13 cellular contexts compared by ENCODE assay signal in the genomic region with DNA sequence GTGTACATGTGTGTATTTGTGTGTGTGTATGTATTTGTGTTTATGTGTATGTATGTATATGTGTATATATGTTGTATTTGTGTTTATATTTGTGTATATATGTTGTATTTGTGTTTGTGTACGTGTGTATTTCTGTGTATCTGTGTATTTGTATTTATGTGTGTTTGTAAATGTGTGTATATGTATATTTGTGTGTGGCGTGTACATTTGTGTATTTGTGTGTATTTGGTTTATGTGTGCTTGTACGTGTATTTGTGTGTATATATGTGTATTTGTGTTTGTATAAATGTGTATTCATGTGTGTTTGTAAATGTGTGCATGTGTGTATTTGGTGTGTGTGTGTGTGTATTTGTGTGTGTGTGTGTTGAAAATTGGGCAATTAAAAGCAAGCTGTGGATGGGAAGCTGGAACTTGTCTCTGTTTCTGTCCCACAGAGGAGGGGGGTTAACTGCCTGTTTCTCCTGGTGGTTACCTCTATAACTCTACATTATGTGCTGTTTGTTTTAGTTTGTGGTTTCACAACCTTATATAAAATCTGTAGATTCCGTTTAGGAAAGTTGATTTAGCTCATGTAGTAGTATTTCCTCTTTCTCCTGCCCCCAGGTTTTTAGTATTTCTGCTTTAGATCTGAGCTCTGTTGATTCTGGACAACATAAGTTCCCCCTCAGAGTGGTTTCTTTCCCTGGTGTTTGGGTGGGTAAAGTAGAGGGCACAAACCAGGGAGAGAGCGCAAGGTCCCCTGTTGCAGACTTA. TPM values are rescaled to one million over a fixed set of nuclear protein-coding genes. Genes with fewer than 3 reads are reported as not detected.
DNase-seq lines count a peak whose midpoint lies in the region; ATAC-seq and TF ChIP-seq lines count a peak whose summit lies in the region.
"Had no signal": no experiment of that assay in that cellular context is flagged by ENCODE, and none has a peak within 500 bp of the region (broad histone marks: within the 10 kb centered on the region; RNA-seq: fewer than 3 reads in every experiment).

No MANE protein-coding gene starts in this region.

- no peak overlapping the region for H3K56ac ChIP-seq in mesendoderm (ENCODE audit: low read length)

- no peaks in the 10 kb centered on the region for H3K9me2 ChIP-seq in PC-9 (ENCODE audit: insufficient read depth)

- ATAC-seq in activated naive CD4-positive, alpha-beta T cell treated with anti-CD3 and anti-CD28 coated beads, Interleukin-2, amount 50 U/mL, for 72 hours, result no peak
- ATAC-seq in stimulated activated memory B cell treated with anti-CD40 and anti-IgM and Interleukin-4, amounts not matched to agents 10 μg/mL and 1 μg/mL and 100 μg/mL, for 72 hours, result no peak
- no peak for ATAC-seq in GM21528 (IDR thresholded peaks at IDR 0.05; ENCODE audit: low FRiP score, unreplicated experiment)

- peaks cover 6% of the 10 kb centered on the region for H3K4me1 Mint-ChIP-seq in activated naive CD4-positive, alpha-beta T cell treated with anti-CD3 and anti-CD28 coated beads, Interleukin-2, amount 10 ng/mL, durations not matched to agents 7 days and 5 days
- peaks cover 31% of the 10 kb centered on the region for H3K4me1 Mint-ChIP-seq in endothelial cell (ENCODE audit: unreplicated experiment)
- H3K4me1 Mint-ChIP-seq in stimulated activated memory B cell treated with anti-CD40 and anti-IgM and Interleukin-4, amounts not matched to agents 10 μg/mL and 1 μg/mL and 100 μg/mL, for 72 hours, result peaks cover 38% of the 10 kb centered on the region

- no peaks in the 10 kb centered on the region for H3K27me3 Mint-ChIP-seq in activated naive CD4-positive, alpha-beta T cell treated with anti-CD3 and anti-CD28 coated beads, Interleukin-2, amount 10 ng/mL, durations not matched to agents 7 days and 5 days
- peaks cover 9% of the 10 kb centered on the region for H3K27me3 Mint-ChIP-seq in endothelial cell (ENCODE audit: unreplicated experiment)
- no peaks in the 10 kb centered on the region for H3K27me3 Mint-ChIP-seq in stimulated activated memory B cell treated with anti-CD40 and anti-IgM and Interleukin-4, amounts not matched to agents 10 μg/mL and 1 μg/mL and 100 μg/mL, for 72 hours

- no peaks in the 10 kb centered on the region for H3K27me3 ChIP-seq in PC-9 (ENCODE audit: insufficient read depth, low read depth)
- no peaks in the 10 kb centered on the region for H3K27me3 ChIP-seq in mesendoderm (ENCODE audit: insufficient read depth, low read length, poor library complexity)

- CTCF ChIA-PET in activated naive CD4-positive, alpha-beta T cell treated with anti-CD3 and anti-CD28 coated beads, Interleukin-2, amount 10 ng/mL, durations not matched to agents 7 days and 5 days (lab: Charles Lee), result no interaction called here
- CTCF ChIA-PET in PC-9 (lab: Charles Lee), result no interaction called here

- H3K27ac Mint-ChIP-seq in activated naive CD4-positive, alpha-beta T cell treated with anti-CD3 and anti-CD28 coated beads, Interleukin-2, amount 50 U/mL, for 72 hours, result peak overlapping the region; percentile 0 to 13
- no peak overlapping the region for H3K27ac Mint-ChIP-seq in activated naive CD4-positive, alpha-beta T cell treated with anti-CD3 and anti-CD28 coated beads, Interleukin-2, amount 10 ng/mL, durations not matched to agents 7 days and 5 days
- peak overlapping the region; percentile 59 for H3K27ac Mint-ChIP-seq in endothelial cell (ENCODE audit: unreplicated experiment)
- H3K27ac Mint-ChIP-seq in stimulated activated memory B cell treated with anti-CD40 and anti-IgM and Interleukin-4, amounts not matched to agents 10 μg/mL and 1 μg/mL and 100 μg/mL, for 72 hours, result peak overlapping the region; percentile 71

- H4K8ac ChIP-seq in mesendoderm (ENCODE audit: low read depth, low read length), result no peak overlapping the region

- no peak overlapping the region for H3K23ac ChIP-seq in mesendoderm (ENCODE audit: low read length)

- H3K4me3 Mint-ChIP-seq in activated naive CD4-positive, alpha-beta T cell treated with anti-CD3 and anti-CD28 coated beads, Interleukin-2, amount 10 ng/mL, durations not matched to agents 7 days and 5 days, result no peak overlapping the region
- peak overlapping the region; percentile 86 for H3K4me3 Mint-ChIP-seq in endothelial cell (ENCODE audit: unreplicated experiment)
- H3K4me3 Mint-ChIP-seq in stimulated activated memory B cell treated with anti-CD40 and anti-IgM and Interleukin-4, amounts not matched to agents 10 μg/mL and 1 μg/mL and 100 μg/mL, for 72 hours, result no peak overlapping the region

- H3K27ac ChIP-seq in PC-9 (peak overlapping the region; percentile 46; the same call in 1 of the 2 replicates), mesendoderm (ENCODE audit: low read depth, low read length) (no peak overlapping the region)
- H3K27ac ChIP-seq: psoas muscle had no signal

- H3K4me1 ChIP-seq in PC-9 (replicated peaks; ENCODE audit: insufficient read depth) (peaks cover 26% of the 10 kb centered on the region), mesendoderm (ENCODE audit: control insufficient read depth, low read depth, low read length) (peaks cover 5% of the 10 kb centered on the region)

- WGBS in mesendoderm (ENCODE audit: extremely low coverage, insufficient coverage, low lambda C conversion rate), result 100% methylated on average over 3 of the region's 5 CpGs

- POLR2A ChIA-PET in PC-9 (lab: Charles Lee; ENCODE audit: unreplicated experiment), result interaction anchor here (0.7 kb wide), 2 partner anchors 680 to 980 kb away, joined by 5 to 6 read pairs; no protein-coding TSS in a partner anchor

- H4K20me1 ChIP-seq in PC-9 (ENCODE audit: insufficient read depth), result peaks cover 13% of the 10 kb centered on the region

- H2AFZ ChIP-seq in PC-9, result no peak overlapping the region

- H3K4me3 ChIP-seq in PC-9, result no peak overlapping the region
- no peak overlapping the region for H3K4me3 ChIP-seq in mesendoderm (ENCODE audit: low read length)
- H3K4me3 ChIP-seq: psoas muscle had no signal

- no peak overlapping the region for H3K9ac ChIP-seq in mesendoderm (ENCODE audit: low read length)

- peaks cover 0 to 7% of the 10 kb centered on the region in 2 donors for H3K36me3 Mint-ChIP-seq in activated naive CD4-positive, alpha-beta T cell treated with anti-CD3 and anti-CD28 coated beads, Interleukin-2, amount 50 U/mL, for 72 hours
- H3K36me3 Mint-ChIP-seq in activated naive CD4-positive, alpha-beta T cell treated with anti-CD3 and anti-CD28 coated beads, Interleukin-2, amount 10 ng/mL, durations not matched to agents 7 days and 5 days, result peaks cover 12% of the 10 kb centered on the region
- peaks cover 49% of the 10 kb centered on the region for H3K36me3 Mint-ChIP-seq in endothelial cell (ENCODE audit: low read depth, unreplicated experiment)
- peaks cover 15% of the 10 kb centered on the region for H3K36me3 Mint-ChIP-seq in stimulated activated memory B cell treated with anti-CD40 and anti-IgM and Interleukin-4, amounts not matched to agents 10 μg/mL and 1 μg/mL and 100 μg/mL, for 72 hours

- intact Hi-C loops in PC-9 (cut with micrococcal nuclease; ENCODE audit: unreplicated experiment), result no loop called here

- no peaks in the 10 kb centered on the region for H3K9me3 ChIP-seq in PC-9 (ENCODE audit: insufficient read depth, low read depth)
- H3K9me3 ChIP-seq: psoas muscle had no signal

- H3K4me2 ChIP-seq in PC-9 (peak overlapping the region; percentile 55), mesendoderm (ENCODE audit: low read length) (no peak overlapping the region)

- DNase-seq in activated naive CD4-positive, alpha-beta T cell treated with anti-CD3 and anti-CD28 coated beads, Interleukin-2, amount 50 U/mL, for 72 hours (ENCODE audit: low spot score in 2 of 2), result no peak
- no peak for DNase-seq in activated naive CD4-positive, alpha-beta T cell treated with anti-CD3 and anti-CD28 coated beads, Interleukin-2, amount 10 ng/mL, durations not matched to agents 7 days and 5 days
- DNase-seq in PC-9 (peak in 1 of 2 experiments; percentile 38), endothelial cell (ENCODE audit: low spot score) (no peak), NCI-H345 treated with DMSO at 0.1 percent for 48 hours (lab: John Stamatoyannopoulos, UW; ENCODE audit: unreplicated experiment) (no peak), mesendoderm (no peak)
- DNase-seq: DMS79; OCI-M1; psoas muscle; stimulated activated CD4-positive, alpha-beta T cell treated with anti-CD3 and anti-CD28 coated beads, Interleukin-1b, Interleukin-23, amount 100 ng/mL, for 48 hours; SW 1271 had no signal

- no peaks in the 10 kb centered on the region for H3K9me3 Mint-ChIP-seq in activated naive CD4-positive, alpha-beta T cell treated with anti-CD3 and anti-CD28 coated beads, Interleukin-2, amount 50 U/mL, for 72 hours
- peaks cover 4% of the 10 kb centered on the region for H3K9me3 Mint-ChIP-seq in activated naive CD4-positive, alpha-beta T cell treated with anti-CD3 and anti-CD28 coated beads, Interleukin-2, amount 10 ng/mL, durations not matched to agents 7 days and 5 days
- H3K9me3 Mint-ChIP-seq in endothelial cell (ENCODE audit: unreplicated experiment), result no peaks in the 10 kb centered on the region
- H3K9me3 Mint-ChIP-seq in stimulated activated memory B cell treated with anti-CD40 and anti-IgM and Interleukin-4, amounts not matched to agents 10 μg/mL and 1 μg/mL and 100 μg/mL, for 72 hours, result peaks cover 3% of the 10 kb centered on the region

- H2BK120ac ChIP-seq in mesendoderm (ENCODE audit: low read depth, low read length), result no peak overlapping the region

- H3F3A ChIP-seq in PC-9 (ENCODE audit: insufficient read depth, low read depth), result peaks cover 19% of the 10 kb centered on the region; the same call in 1 of the 2 replicates

- H2BK15ac ChIP-seq in mesendoderm (replicated peaks; ENCODE audit: low read depth), result no peak overlapping the region

- H2BK5ac ChIP-seq in mesendoderm (ENCODE audit: low read length), result no peak overlapping the region

- H4K5ac ChIP-seq in mesendoderm (ENCODE audit: low read length), result no peak overlapping the region

- H3K79me2 ChIP-seq in PC-9 (ENCODE audit: low read depth) (peaks cover 11% of the 10 kb centered on the region), mesendoderm (ENCODE audit: control insufficient read depth, insufficient read depth, low read length) (peaks cover 22% of the 10 kb centered on the region)

- H3K36me3 ChIP-seq in PC-9 (ENCODE audit: low read depth), result no peaks in the 10 kb centered on the region
- no peaks in the 10 kb centered on the region for H3K36me3 ChIP-seq in mesendoderm (ENCODE audit: control insufficient read depth, insufficient read depth, low read length)

- no peak overlapping the region for H2AK5ac ChIP-seq in mesendoderm (ENCODE audit: low read length)

- BruUV-seq in PC-9 (replicated peaks; lab: Mats Ljungman, UMichigan), result no TSS peak

- peaks cover 22% of the 10 kb centered on the region for H3K79me1 ChIP-seq in mesendoderm (ENCODE audit: low read length)

- H3K4ac ChIP-seq in mesendoderm (ENCODE audit: low read depth, low read length), result no peak overlapping the region

- H3K18ac ChIP-seq in mesendoderm (ENCODE audit: low read length), result no peak overlapping the region

- TF ChIP-seq CTCF in PC-9 (conservative IDR thresholded peaks at IDR 0.05) (no peak), endothelial cell (IDR thresholded peaks at IDR 0.05; ENCODE audit: unreplicated experiment) (no peak)

RNA-seq across cellular contexts. Expression of a gene that starts 28.9 kb away (rescaled TPM):
- 10 to 100 TPM; 37.3 to 58.0 TPM for total RNA-seq in activated naive CD4-positive, alpha-beta T cell treated with anti-CD3 and anti-CD28 coated beads, Interleukin-2, amount 50 U/mL, for 72 hours
- 39.4 and 44.0 TPM in 2 replicates for total RNA-seq in PC-9 (2021)
- total RNA-seq in endothelial cell (ENCODE audit: unreplicated experiment), result 287 TPM
- 39.0 TPM for polyA plus RNA-seq in mesendoderm (2013, experiment 1 of 2)
- 38.3 TPM for polyA plus RNA-seq in mesendoderm (2013, experiment 2 of 2)

RNA-seq across cellular contexts. Expression of a gene that starts 44.0 kb away (rescaled TPM):
- 10 to 100 TPM; 49.1 to 62.6 TPM for total RNA-seq in activated naive CD4-positive, alpha-beta T cell treated with anti-CD3 and anti-CD28 coated beads, Interleukin-2, amount 50 U/mL, for 72 hours
- total RNA-seq in PC-9 (2021), result 66.1 and 85.6 TPM in 2 replicates
- 69.3 TPM for total RNA-seq in endothelial cell (ENCODE audit: unreplicated experiment)
- 43.2 TPM for polyA plus RNA-seq in mesendoderm (2013, experiment 1 of 2)
- 41.3 TPM for polyA plus RNA-seq in mesendoderm (2013, experiment 2 of 2)
